ENCODE assay signal across 20 cellular contexts in the genomic region with DNA sequence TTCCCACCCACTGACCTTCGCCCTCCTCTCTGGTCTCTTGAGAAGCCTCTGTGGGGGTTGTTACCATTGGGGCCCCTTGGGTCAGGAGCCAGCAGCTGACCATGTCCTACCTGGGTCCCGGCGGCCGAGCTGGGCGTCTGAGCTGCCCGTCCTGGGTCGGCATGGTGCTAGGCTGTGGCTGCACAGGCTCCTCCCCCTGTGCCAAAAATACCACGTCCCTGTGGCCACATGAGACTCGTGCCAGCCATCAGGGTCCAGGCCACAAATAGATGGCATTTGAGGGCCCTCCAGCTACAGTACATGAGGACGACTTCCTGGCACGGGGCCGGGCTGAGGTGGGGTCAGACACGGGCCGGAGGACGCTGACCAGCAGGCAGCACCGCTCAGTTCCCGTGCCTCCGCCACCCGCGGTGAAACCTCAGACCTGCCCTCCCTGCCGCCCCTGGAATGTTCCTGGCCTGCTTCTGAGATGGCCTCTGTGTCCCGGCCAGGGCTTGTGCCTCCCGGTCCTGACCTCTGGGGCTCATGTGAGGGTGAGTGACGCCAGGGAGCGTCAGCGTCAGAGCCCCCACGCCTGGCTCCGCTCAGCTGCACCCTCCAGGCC. TPM values are rescaled to one million over a fixed set of nuclear protein-coding genes. Genes with fewer than 3 reads are reported as not detected.
DNase-seq lines count a peak whose midpoint lies in the region; ATAC-seq, FAIRE-seq and TF ChIP-seq lines count a peak whose summit lies in the region.
"Had no signal": no experiment of that assay in that cellular context is flagged by ENCODE, and none has a peak within 500 bp of the region (broad histone marks: within the 10 kb centered on the region; RNA-seq: fewer than 3 reads in every experiment).

A gene with protein sequence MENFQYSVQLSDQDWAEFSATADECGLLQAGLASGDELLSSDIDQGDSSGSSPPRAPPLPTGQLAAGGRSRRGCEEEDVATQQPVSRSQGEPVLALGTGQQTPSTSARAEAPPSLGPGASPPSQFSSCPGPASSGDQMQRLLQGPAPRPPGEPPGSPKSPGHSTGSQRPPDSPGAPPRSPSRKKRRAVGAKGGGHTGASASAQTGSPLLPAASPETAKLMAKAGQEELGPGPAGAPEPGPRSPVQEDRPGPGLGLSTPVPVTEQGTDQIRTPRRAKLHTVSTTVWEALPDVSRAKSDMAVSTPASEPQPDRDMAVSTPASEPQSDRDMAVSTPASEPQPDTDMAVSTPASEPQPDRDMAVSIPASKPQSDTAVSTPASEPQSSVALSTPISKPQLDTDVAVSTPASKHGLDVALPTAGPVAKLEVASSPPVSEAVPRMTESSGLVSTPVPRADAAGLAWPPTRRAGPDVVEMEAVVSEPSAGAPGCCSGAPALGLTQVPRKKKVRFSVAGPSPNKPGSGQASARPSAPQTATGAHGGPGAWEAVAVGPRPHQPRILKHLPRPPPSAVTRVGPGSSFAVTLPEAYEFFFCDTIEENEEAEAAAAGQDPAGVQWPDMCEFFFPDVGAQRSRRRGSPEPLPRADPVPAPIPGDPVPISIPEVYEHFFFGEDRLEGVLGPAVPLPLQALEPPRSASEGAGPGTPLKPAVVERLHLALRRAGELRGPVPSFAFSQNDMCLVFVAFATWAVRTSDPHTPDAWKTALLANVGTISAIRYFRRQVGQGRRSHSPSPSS (minus strand): TSS at position 139 of the 604 bp plus-strand sequence. CDS start 1,064 bp downstream, outside the sequence.

- TF ChIP-seq RAD21 in K562 (CRISPR knock-in tag; conservative IDR thresholded peaks at IDR 0.05 in 1 of 2, IDR thresholded peaks at IDR 0.05 in 1 of 2), result no peak

- H3K14ac ChIP-seq in trophoblast cell (ENCODE audit: low read length), result no peak within 1 kb of the TSS

- H2AK5ac ChIP-seq in trophoblast cell (ENCODE audit: low read length), result no peak within 1 kb of the TSS

- no peaks in the 10 kb centered on the region for H3K9me3 ChIP-seq in BLaER1
- no peaks in the 10 kb centered on the region for H3K9me3 ChIP-seq in K562 (replicated peaks; ENCODE audit: control insufficient read depth, insufficient read depth, low read depth, low read length)
- H3K9me3 ChIP-seq in left ventricle myocardium inferior (replicated peaks), result no peaks in the 10 kb centered on the region
- H3K9me3 ChIP-seq in trophoblast cell (ENCODE audit: insufficient read depth, low read depth, low read length), result no peaks in the 10 kb centered on the region

- H3K27me3 ChIP-seq in BLaER1, result peaks cover 37% of the 10 kb centered on the region
- H3K27me3 ChIP-seq in K562 (ENCODE audit: control insufficient read depth in 2 of 2, insufficient read depth in 2 of 2, low read length in 2 of 2), result peaks cover 39 to 60% of the 10 kb centered on the region in 2 experiments; a peak in 4 of 5 replicates
- H3K27me3 ChIP-seq in left ventricle myocardium inferior (ENCODE audit: low read depth), result peaks cover 26% of the 10 kb centered on the region
- H3K27me3 ChIP-seq in trophoblast cell (ENCODE audit: insufficient read depth, low read length), result no peaks in the 10 kb centered on the region

- POLR2A ChIA-PET in K562 (lab: Yijun Ruan, JAX), result interaction anchor here (0.7 to 1.7 kb wide), 5 partner anchors 11 to 224 kb away, joined by 3 to 8 read pairs (median 4); a partner anchor contains a TSS

- TF ChIP-seq EP300 in K562 (IDR thresholded peaks at IDR 0.05; ENCODE audit: low read length), result no peak

- H2BK5ac ChIP-seq in trophoblast cell (ENCODE audit: low read depth, low read length, poor library complexity), result no peak within 1 kb of the TSS

- H3K4me2 ChIP-seq in BLaER1 (peak within 1 kb of the TSS; percentile 70), K562 (ENCODE audit: insufficient read depth, low read length) (no peak within 1 kb of the TSS), trophoblast cell (ENCODE audit: low read length) (no peak within 1 kb of the TSS)
- H3K4me2 ChIP-seq: KMS-11 had no signal

- BruUV-seq in K562 (replicated peaks; lab: Mats Ljungman, UMichigan), result no TSS peak

- no peak within 1 kb of the TSS for H4K12ac ChIP-seq in trophoblast cell (ENCODE audit: low read depth, low read length)

- no peaks in the 10 kb centered on the region for H3K9me1 ChIP-seq in K562 (ENCODE audit: control insufficient read depth, insufficient read depth, low read length)

- intact Hi-C loops in K562 (cut with micrococcal nuclease), result loop anchor here (10.0 kb wide), 1 partner anchor 313 kb away; no protein-coding TSS in a partner anchor
- intact Hi-C loops in left ventricle myocardium inferior (cut with micrococcal nuclease), result loop anchor here (10.0 kb wide), 1 partner anchor 83 kb away; no protein-coding TSS in a partner anchor

- 7% methylated on average over 25 of the region's 28 CpGs for WGBS in K562 (ENCODE audit: insufficient coverage, low coverage, missing lambda C conversion rate)
- WGBS in trophoblast cell (ENCODE audit: extremely low coverage, insufficient coverage, insufficient read length), result no CpG with 5 or more reads among the region's 28 CpGs

- ATAC-seq in K562, result no peak
- ATAC-seq: Panc1 had no signal

- peak within 1 kb of the TSS; percentile 26 for H2BK120ac ChIP-seq in trophoblast cell (ENCODE audit: insufficient read depth, low read length, poor library complexity)

- no peaks in the 10 kb centered on the region for H3K36me3 ChIP-seq in BLaER1
- no peaks in the 10 kb centered on the region for H3K36me3 ChIP-seq in K562 (ENCODE audit: control insufficient read depth, insufficient read depth, low read length)
- H3K36me3 ChIP-seq in left ventricle myocardium inferior, result peaks cover 17% of the 10 kb centered on the region
- no peaks in the 10 kb centered on the region for H3K36me3 ChIP-seq in trophoblast cell (ENCODE audit: control insufficient read depth in 1 of 2, insufficient read depth in 2 of 2, low read length in 2 of 2)

- in situ Hi-C loops in K562 (cut with MboI), result loop anchor here (10.0 kb wide), 1 partner anchor 83 kb away; no protein-coding TSS in a partner anchor

- H3K4me1 ChIP-seq in BLaER1 (peaks cover 13% of the 10 kb centered on the region), K562 (replicated peaks in 1 of 2; ENCODE audit: control insufficient read depth in 2 of 2, insufficient read depth in 2 of 2, low read length in 2 of 2) (peaks cover 0 to 62% of the 10 kb centered on the region in 2 experiments; a peak in 3 of 5 replicates), left ventricle myocardium inferior (peaks cover 49% of the 10 kb centered on the region), trophoblast cell (ENCODE audit: control insufficient read depth in 1 of 2, insufficient read depth in 2 of 2, low read length in 2 of 2) (no peaks in the 10 kb centered on the region)

- H3K18ac ChIP-seq in trophoblast cell (ENCODE audit: low read length), result no peak within 1 kb of the TSS

- no peak for TF ChIP-seq POLR2A in K562 (conservative IDR thresholded peaks at IDR 0.05)

- no peak within 1 kb of the TSS for H3K4me3 ChIP-seq in BLaER1
- no peak within 1 kb of the TSS for H3K4me3 ChIP-seq in K562
- H3K4me3 ChIP-seq in left ventricle myocardium inferior, result peak within 1 kb of the TSS; percentile 74
- H3K4me3 ChIP-seq in trophoblast cell (ENCODE audit: low read depth, low read length), result no peak within 1 kb of the TSS

- no peaks in the 10 kb centered on the region for H3K79me2 ChIP-seq in K562 (ENCODE audit: control insufficient read depth, insufficient read depth, low read length)
- H3K79me2 ChIP-seq in trophoblast cell (ENCODE audit: control insufficient read depth, insufficient read depth, low read length, poor library complexity), result no peaks in the 10 kb centered on the region

- CTCF ChIA-PET in K562 (lab: Yijun Ruan, JAX; ENCODE audit: low intra/inter-chr PET ratio), result interaction anchor here (2.9 kb wide), 1 partner anchor 82 kb away, joined by 27 read pairs; no protein-coding TSS in a partner anchor

- DNase-seq in K562 (ENCODE audit: extremely low read depth in 1 of 4, low spot score in 3 of 4), result no peak
- peak; percentile 86 for DNase-seq in left ventricle myocardium inferior
- no peak for DNase-seq in trophoblast cell
- DNase-seq in NCI-H1092 (lab: John Stamatoyannopoulos, UW), result no peak
- no peak for DNase-seq in urothelium cell line (ENCODE audit: low spot score)
- DNase-seq in NCI-H2227 (lab: John Stamatoyannopoulos, UW; ENCODE audit: unreplicated experiment), result no peak
- no peak for DNase-seq in SHP77 (lab: John Stamatoyannopoulos, UW)
- DNase-seq: DMS79, NCI-H1092 treated with DMSO at 0.1 percent for 48 hours, NCI-H1694, NCI-H82, SIG-M5 had no signal

- H4K20me1 ChIP-seq in BLaER1 (no peaks in the 10 kb centered on the region), K562 (replicated peaks; ENCODE audit: control insufficient read depth, insufficient read depth, low read length) (peaks cover 13% of the 10 kb centered on the region)

- H3K23ac ChIP-seq in trophoblast cell (ENCODE audit: low read length), result no peak within 1 kb of the TSS

- no peak within 1 kb of the TSS for H3K4ac ChIP-seq in trophoblast cell (ENCODE audit: low read depth, low read length)

- H4K91ac ChIP-seq in trophoblast cell (ENCODE audit: low read depth, low read length), result no peak within 1 kb of the TSS

- no peak for FAIRE-seq in K562 (lab: Jason Lieb, UNC)
- no peak for FAIRE-seq in urothelium cell line (lab: Jason Lieb, UNC)
- FAIRE-seq: GM12891 had no signal

- H3K27ac ChIP-seq in BLaER1 (no peak within 1 kb of the TSS), K562 (ENCODE audit: extremely low read depth, low read depth, low read length) (no peak within 1 kb of the TSS), left ventricle myocardium inferior (replicated peaks) (peak within 1 kb of the TSS; percentile 97), trophoblast cell (ENCODE audit: low read depth, low read length) (no peak within 1 kb of the TSS)
- H3K27ac ChIP-seq: HL-60, KMS-11 had no signal

- peak within 1 kb of the TSS; percentile 31; the same call in 1 of the 2 replicates for H3K9ac ChIP-seq in BLaER1
- peak within 1 kb of the TSS in 1 of 2 experiments; percentile 67; a peak in 2 of 4 replicates for H3K9ac ChIP-seq in K562 (ENCODE audit: insufficient read depth in 1 of 2, low read depth in 2 of 2, low read length in 2 of 2)
- H3K9ac ChIP-seq in trophoblast cell (ENCODE audit: low read length), result no peak within 1 kb of the TSS
- H3K9ac ChIP-seq: KMS-11 had no signal

- no peaks in the 10 kb centered on the region for H3K79me1 ChIP-seq in trophoblast cell (ENCODE audit: low read length)

- no peak for TF ChIP-seq CTCF in K562 (IDR thresholded peaks at IDR 0.05 in 2 of 3, conservative IDR thresholded peaks at IDR 0.05 in 1 of 3; ENCODE audit: insufficient read depth in 2 of 3, low read depth in 1 of 3, low read length in 3 of 3)
- TF ChIP-seq CTCF in left ventricle myocardium inferior (IDR thresholded peaks at IDR 0.05; ENCODE audit: borderline replicate concordance), result no peak

- H4K8ac ChIP-seq in trophoblast cell (ENCODE audit: low read depth, low read length), result no peak within 1 kb of the TSS

- no peak within 1 kb of the TSS for H2BK12ac ChIP-seq in trophoblast cell (ENCODE audit: low read length)

- H2AFZ ChIP-seq in K562 (ENCODE audit: low read depth, low read length) (no peak within 1 kb of the TSS), trophoblast cell (ENCODE audit: insufficient read depth, low read length, poor library complexity) (no peak within 1 kb of the TSS)

RNA-seq across cellular contexts. Expression of the gene that starts here (rescaled TPM):
- 0.30 and 1.0 TPM in 2 replicates for total RNA-seq in K562 (2011; cell fraction: chromatin; rRNA removed; ENCODE audit: low replicate concordance)
- 0.39 and 0.67 TPM in 2 replicates for total RNA-seq in K562 (2011; cell fraction: nucleolus; rRNA removed)
- total RNA-seq in K562 (2011; cell fraction: nucleoplasm; rRNA removed), result 0.23 and 0.29 TPM in 2 replicates
- total RNA-seq in K562 (2014; rRNA removed) (not detected in 2 replicates), K562 (2014; rRNA removed; fragmentation: Illumina TruSeq; extraction: Trizol) (not detected in 2 replicates), K562 (2015; rRNA removed; fragmentation: Illumina TruSeq; extraction: Trizol) (not detected in 2 replicates), K562 (2021) (not detected in 2 replicates), left ventricle myocardium inferior (160 TPM)
- polyA plus RNA-seq in K562 (2011; rRNA removed) (0.04 TPM in 1 of 2 replicates, not detected in the other), K562 (2014; fragmentation: Illumina TruSeq; extraction: Trizol) (not detected in 2 replicates), K562 (2014; fragmentation: Nextera tagmentation; extraction: Ambion mirVana) (not detected), K562 (2014; rRNA removed) (not detected in 2 replicates)
- polyA plus RNA-seq in K562 (2011; cell fraction: cytosol; rRNA removed), result 0.06 TPM in 1 of 2 replicates, not detected in the other
- 0.18 and 0.25 TPM in 2 replicates for polyA plus RNA-seq in K562 (2011; cell fraction: nucleus; rRNA removed)
- 0.46 and 0.48 TPM in 2 replicates for polyA plus RNA-seq in K562 (2012)
- polyA minus RNA-seq in K562 (2011; rRNA and poly(A)+ RNA removed), result not detected in 2 replicates
- not detected in 2 replicates for polyA minus RNA-seq in K562 (2011; cell fraction: cytosol; rRNA and poly(A)+ RNA removed)
- 0.33 TPM in 1 of 2 replicates, not detected in the other for polyA minus RNA-seq in K562 (2011; cell fraction: nucleus; rRNA and poly(A)+ RNA removed)
- not detected in 2 replicates for polyA plus RNA-seq in trophoblast cell (2013)
- total RNA-seq: A172, MCF 10A, NCI-H460 had no signal

Comparison
In these comparisons a context has a peak if more than half of its experiments do, and no peak if none do; other contexts are left out.
1. RNA of the gene that starts here (total RNA-seq): 160 TPM in left ventricle myocardium inferior (single experiment); 0.23 to 1.0 TPM in K562; every median in the first group is over 10 times any median in the second.